21 cellular contexts compared by ENCODE assay signal in the genomic region with DNA sequence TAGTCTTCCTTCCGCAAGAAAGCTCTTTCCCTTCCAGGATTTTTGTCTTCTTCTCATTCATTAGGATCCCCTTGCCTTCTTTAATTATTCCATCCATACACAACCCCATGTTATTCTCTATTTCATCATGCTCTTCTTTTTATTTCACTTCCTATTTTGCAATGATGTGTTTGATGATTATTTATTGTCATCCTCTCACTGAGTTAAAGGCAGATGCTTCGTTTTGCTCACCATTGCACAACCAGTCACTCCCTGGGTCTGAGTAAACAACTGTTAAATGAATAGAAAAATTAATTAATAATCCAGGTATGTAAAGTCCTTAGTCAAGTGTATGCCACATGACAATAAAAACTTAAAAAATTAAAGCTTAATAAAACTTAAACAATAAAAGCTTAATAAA.
"Had no signal": no experiment of that assay in that cellular context is flagged by ENCODE, and none has a peak within 500 bp of the region (broad histone marks: within the 10 kb centered on the region; RNA-seq: fewer than 3 reads in every experiment).

No MANE protein-coding gene starts in this region.

- H3K79me2 ChIP-seq: parathyroid adenoma had no signal

- H3K27ac ChIP-seq: colonic mucosa, lower lobe of right lung, parathyroid adenoma, stomach, vagina had no signal

- H3K27me3 Mint-ChIP-seq: activated CD4-positive, alpha-beta T cell treated with anti-CD3 and anti-CD28 coated beads, Interleukin-2, amount 10 ng/mL, durations not matched to agents 7 days and 5 days; activated T-cell treated with anti-CD3 and anti-CD28 coated beads, Interleukin-2, amount 50 U/mL, for 24 hours; brain; central memory CD8-positive, alpha-beta T cell had no signal

- H3K36me3 ChIP-seq: colonic mucosa, lower lobe of right lung, stomach, vagina had no signal

- H3K9me3 Mint-ChIP-seq: activated CD4-positive, alpha-beta T cell treated with anti-CD3 and anti-CD28 coated beads, Interleukin-2, amount 10 ng/mL, durations not matched to agents 7 days and 5 days; activated T-cell treated with anti-CD3 and anti-CD28 coated beads, Interleukin-2, amount 50 U/mL, for 24 hours; activated T-helper 2 cell treated with anti-CD3 and anti-CD28 coated beads, Interferon-gamma antibody, Interleukin-2, Interleukin-4, amounts not matched to agents 10 μg/mL and 5 μg/mL and 100 μg/mL, durations not matched to agents 14 hours and 24 hours and 36 hours; natural killer cell treated with Interleukin-12 subunit alpha and Interleukin-12 subunit beta and Interleukin-15 and Interleukin-18, amount 100 ng/mL, for 72 hours had no signal

- H3K9ac ChIP-seq: parathyroid adenoma had no signal

- H3K27me3 ChIP-seq: colonic mucosa, stomach, vagina had no signal

- DNase-seq: activated CD4-positive, alpha-beta T cell treated with anti-CD3 and anti-CD28 coated beads, Interleukin-2, amount 10 ng/mL, durations not matched to agents 7 days and 5 days; activated CD8-positive, alpha-beta T cell treated with anti-CD3 and anti-CD28 coated beads, Interleukin-2, amount 10 ng/mL, durations not matched to agents 7 days and 5 days; activated naive CD4-positive, alpha-beta T cell treated with Interleukin-2 at 50 U/mL for 16 hours; activated T-cell treated with anti-CD3 and anti-CD28 coated beads, Interleukin-2, amount 50 U/mL, for 24 hours; anterior cingulate cortex; colonic mucosa; endodermal cell; erythroblast; left cardiac atrium; lower lobe of right lung; stimulated activated CD4-positive, alpha-beta T cell treated with anti-CD3 and anti-CD28 coated beads, Interleukin-4, amount 100 ng/mL, for 24 hours; stomach; T1000; trophoblast cell had no signal

- H3K4me1 Mint-ChIP-seq: activated CD4-positive, alpha-beta T cell treated with anti-CD3 and anti-CD28 coated beads, Interleukin-2, amount 10 ng/mL, durations not matched to agents 7 days and 5 days; central memory CD8-positive, alpha-beta T cell; endodermal cell; stimulated activated effector memory CD8-positive, alpha-beta T cell treated with anti-CD3 and anti-CD28 coated beads, Interleukin-12 subunit alpha, Interleukin-12 subunit beta, amount 100 ng/mL, for 72 hours had no signal

- H3K4me1 ChIP-seq: colonic mucosa, lower lobe of right lung, parathyroid adenoma, stomach, vagina had no signal

- H3K9me3 ChIP-seq: colonic mucosa, lower lobe of right lung, stomach, vagina had no signal

- H3K4me3 Mint-ChIP-seq: activated CD4-positive, alpha-beta T cell treated with anti-CD3 and anti-CD28 coated beads, Interleukin-2, amount 10 ng/mL, durations not matched to agents 7 days and 5 days; activated CD8-positive, alpha-beta T cell treated with anti-CD3 and anti-CD28 coated beads, Interleukin-2, amount 10 ng/mL, durations not matched to agents 7 days and 5 days; activated T-cell treated with anti-CD3 and anti-CD28 coated beads, Interleukin-2, amount 50 U/mL, for 24 hours; brain; central memory CD8-positive, alpha-beta T cell; endodermal cell; natural killer cell treated with Interleukin-12 subunit alpha and Interleukin-12 subunit beta and Interleukin-15 and Interleukin-18, amount 100 ng/mL, for 72 hours; stimulated activated effector memory CD8-positive, alpha-beta T cell treated with anti-CD3 and anti-CD28 coated beads, Interleukin-12 subunit alpha, Interleukin-12 subunit beta, amount 100 ng/mL, for 72 hours had no signal

- H3K4me3 ChIP-seq: colonic mucosa, lower lobe of right lung, stomach, vagina had no signal

- H3K27ac Mint-ChIP-seq: activated CD4-positive, alpha-beta T cell treated with anti-CD3 and anti-CD28 coated beads, Interleukin-2, amount 10 ng/mL, durations not matched to agents 7 days and 5 days; activated CD8-positive, alpha-beta T cell treated with anti-CD3 and anti-CD28 coated beads, Interleukin-2, amount 10 ng/mL, durations not matched to agents 7 days and 5 days; activated T-cell treated with anti-CD3 and anti-CD28 coated beads, Interleukin-2, amount 50 U/mL, for 24 hours; activated T-helper 2 cell treated with anti-CD3 and anti-CD28 coated beads, Interferon-gamma antibody, Interleukin-2, Interleukin-4, amounts not matched to agents 10 μg/mL and 5 μg/mL and 100 μg/mL, durations not matched to agents 14 hours and 24 hours and 36 hours; brain; endodermal cell; natural killer cell treated with Interleukin-12 subunit alpha and Interleukin-12 subunit beta and Interleukin-15 and Interleukin-18, amount 100 ng/mL, for 72 hours; stimulated activated effector memory CD8-positive, alpha-beta T cell treated with anti-CD3 and anti-CD28 coated beads, Interleukin-12 subunit alpha, Interleukin-12 subunit beta, amount 100 ng/mL, for 72 hours had no signal

- H3K36me3 Mint-ChIP-seq: brain; natural killer cell treated with Interleukin-12 subunit alpha and Interleukin-12 subunit beta and Interleukin-15 and Interleukin-18, amount 100 ng/mL, for 72 hours; stimulated activated effector memory CD8-positive, alpha-beta T cell treated with anti-CD3 and anti-CD28 coated beads, Interleukin-12 subunit alpha, Interleukin-12 subunit beta, amount 100 ng/mL, for 72 hours had no signal

- H2AFZ ChIP-seq: parathyroid adenoma had no signal
